Comparison of ENCODE assay signal across 11 cellular contexts in genomic region chr6:166691199-166691598, GRCh38.
DNase-seq lines count a peak whose midpoint lies in the region; ATAC-seq and TF ChIP-seq lines count a peak whose summit lies in the region.
"Had no signal": no experiment of that assay in that cellular context is flagged by ENCODE, and none has a peak within 500 bp of the region (broad histone marks: within the 10 kb centered on the region; RNA-seq: fewer than 3 reads in every experiment).

No MANE protein-coding gene starts in this region.

- intact Hi-C loops in body of pancreas (cut with DNase I): no loop called here

- 58 to 64% methylated on average over 10 of the region's 10 CpGs for WGBS in body of pancreas, 2 donors
- WGBS in hepatocyte (ENCODE audit: low lambda C conversion rate, missing lambda C conversion rate): 40% methylated on average over 10 of the region's 10 CpGs

- peak; percentile 47 for ATAC-seq in body of pancreas
- no peak for ATAC-seq in HG02970 (IDR thresholded peaks at IDR 0.05; ENCODE audit: low FRiP score, unreplicated experiment)

- no peaks in the 10 kb centered on the region for H3K79me2 ChIP-seq in hepatocyte

- TF ChIP-seq CTCF in body of pancreas (IDR thresholded peaks at IDR 0.05) (no peak), hepatocyte (IDR thresholded peaks at IDR 0.05; ENCODE audit: poor library complexity) (no peak)

- H3K9ac ChIP-seq in stomach smooth muscle (ENCODE audit: low read length in 2 of 2): no peak overlapping the region

- H3K9me3 ChIP-seq in body of pancreas (no peaks in the 10 kb centered on the region), hepatocyte (ENCODE audit: low read depth) (no peaks in the 10 kb centered on the region), stomach smooth muscle (ENCODE audit: control insufficient read depth in 2 of 2, low read length in 2 of 2) (no peaks in the 10 kb centered on the region)
- H3K9me3 ChIP-seq: ascending aorta had no signal

- H2AFZ ChIP-seq in hepatocyte: no peak overlapping the region

- H3K9me2 ChIP-seq in hepatocyte (replicated peaks; ENCODE audit: insufficient read depth): no peaks in the 10 kb centered on the region

- no peaks in the 10 kb centered on the region for H4K20me1 ChIP-seq in hepatocyte (ENCODE audit: insufficient read depth, poor library complexity, severe bottlenecking)

- H3K4me3 ChIP-seq in body of pancreas (no peak overlapping the region), hepatocyte (no peak overlapping the region), stomach smooth muscle (ENCODE audit: low read length in 2 of 2) (peak overlapping the region in 1 of 2 donors; percentile 15)
- H3K4me3 ChIP-seq: ascending aorta had no signal

- H3K4me1 ChIP-seq in body of pancreas (no peaks in the 10 kb centered on the region), hepatocyte (ENCODE audit: insufficient read depth) (no peaks in the 10 kb centered on the region), stomach smooth muscle (ENCODE audit: control insufficient read depth, insufficient read depth, low read length) (peaks cover 11% of the 10 kb centered on the region)

- TF ChIP-seq POLR2A in body of pancreas (IDR thresholded peaks at IDR 0.05): no peak

- no peaks in the 10 kb centered on the region for H3K36me3 ChIP-seq in body of pancreas (replicated peaks in 1 of 2; ENCODE audit: insufficient read depth in 1 of 2, low read depth in 2 of 2)
- H3K36me3 ChIP-seq in hepatocyte (replicated peaks; ENCODE audit: insufficient read depth, low read depth): no peaks in the 10 kb centered on the region
- no peaks in the 10 kb centered on the region for H3K36me3 ChIP-seq in stomach smooth muscle (ENCODE audit: control insufficient read depth in 2 of 2, insufficient read depth in 2 of 2, low read length in 2 of 2)
- H3K36me3 ChIP-seq: ascending aorta had no signal

- no peak overlapping the region for H3K4me2 ChIP-seq in hepatocyte

- H3K27ac ChIP-seq in body of pancreas (peak overlapping the region in 1 of 4 donors; percentile 11), hepatocyte (no peak overlapping the region), stomach smooth muscle (ENCODE audit: low read length) (peak overlapping the region; percentile 24)
- H3K27ac ChIP-seq: ascending aorta had no signal

- no peaks in the 10 kb centered on the region for H3K27me3 ChIP-seq in body of pancreas
- no peaks in the 10 kb centered on the region for H3K27me3 ChIP-seq in hepatocyte
- no peaks in the 10 kb centered on the region for H3K27me3 ChIP-seq in stomach smooth muscle (ENCODE audit: control insufficient read depth in 1 of 2, insufficient read depth in 2 of 2, low read length in 2 of 2)
- H3K27me3 ChIP-seq: ascending aorta had no signal

- DNase-seq in HT-29 (ENCODE audit: low spot score): peak; percentile 38
- DNase-seq in body of pancreas: peak in 1 of 4 donors; percentile 66
- peak; percentile 41 for DNase-seq in hepatocyte (ENCODE audit: low spot score)
- DNase-seq in globus pallidus (ENCODE audit: low spot score): no peak
- no peak for DNase-seq in OCI-M1 (lab: John Stamatoyannopoulos, UW)
- DNase-seq in foreskin melanocyte: no peak
- DNase-seq: activated CD4-positive, alpha-beta T cell treated with anti-CD3 and anti-CD28 coated beads, Interleukin-2, amount 10 ng/mL, durations not matched to agents 24 days and 14 days; NCI-H1930 had no signal

Comparison
In these comparisons a context has a peak if more than half of its experiments do, and no peak if none do; other contexts are left out.
1. DNase-seq: peak in HT-29 (single experiment) and hepatocyte (single experiment); none in globus pallidus (single experiment), OCI-M1 (single experiment) and foreskin melanocyte (single experiment).